10 cellular contexts compared by ENCODE assay signal in the genomic region with DNA sequence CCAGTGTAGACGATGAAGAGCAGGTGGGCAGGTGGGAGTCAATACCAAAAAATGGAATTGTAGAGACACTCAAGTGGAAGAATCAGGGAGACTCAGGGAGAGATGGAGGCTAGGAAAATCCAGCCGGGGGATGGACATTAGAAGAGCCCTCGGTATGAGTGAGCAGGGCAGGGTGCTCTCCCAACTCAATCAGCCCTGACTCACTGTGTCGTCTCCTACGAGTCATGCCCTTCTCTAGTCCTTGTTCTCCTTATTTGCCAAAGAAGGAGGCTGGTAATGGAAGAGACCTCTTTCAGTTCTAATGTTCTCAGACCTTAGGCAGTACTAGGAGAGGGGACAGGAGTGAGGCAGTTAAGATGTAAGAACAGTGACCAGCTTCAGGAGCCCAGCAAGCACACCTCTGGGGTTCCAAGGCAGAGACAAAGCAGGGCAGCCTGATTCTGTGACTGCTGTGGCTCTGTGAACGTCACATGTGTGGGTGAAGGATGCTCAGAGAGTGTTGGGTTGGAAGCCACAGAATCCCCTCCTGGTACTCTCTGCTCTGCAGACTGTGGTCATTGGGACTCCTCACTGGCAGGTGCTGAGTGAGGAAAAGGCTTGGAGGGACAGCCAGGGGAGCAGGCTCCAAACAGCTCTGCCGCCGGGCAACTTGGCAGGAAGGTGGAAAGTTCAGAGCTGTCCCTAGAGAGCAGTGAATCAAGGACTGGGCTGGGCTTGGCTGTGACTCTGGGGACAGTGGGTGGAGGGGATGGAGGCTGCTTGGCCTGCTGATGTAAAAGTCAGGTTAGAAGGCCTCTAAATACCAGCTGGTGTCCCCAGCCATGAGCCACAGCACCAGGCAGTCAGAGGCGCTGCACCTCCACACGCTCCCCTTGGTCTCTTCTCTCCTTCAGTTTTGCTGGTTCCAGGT. TPM values are rescaled to one million over a fixed set of nuclear protein-coding genes. Genes with fewer than 3 reads are reported as not detected.
DNase-seq lines count a peak whose midpoint lies in the region; ATAC-seq and TF ChIP-seq lines count a peak whose summit lies in the region.
"Had no signal": no experiment of that assay in that cellular context is flagged by ENCODE, and none has a peak within 500 bp of the region (broad histone marks: within the 10 kb centered on the region; RNA-seq: fewer than 3 reads in every experiment).

No MANE protein-coding gene starts in this region.

- peak overlapping the region in 1 of 10 experiments; percentile 40; a peak in 2 of 20 replicates for H3K4me3 ChIP-seq in BLaER1 treated with 17β-estradiol and CSF1 and Interleukin-3, amounts not matched to agents 10 nM and 100 nM
- no peak overlapping the region for H3K4me3 ChIP-seq in epithelial cell of proximal tubule (ENCODE audit: low read depth, low read length)

- ATAC-seq in HG02973 (IDR thresholded peaks at IDR 0.05; ENCODE audit: unreplicated experiment) (no peak), HG03135 (IDR thresholded peaks at IDR 0.05; ENCODE audit: unreplicated experiment) (no peak)

- H4K20me1 ChIP-seq in BLaER1 treated with 17β-estradiol and CSF1 and Interleukin-3, amounts not matched to agents 10 nM and 100 nM, result no peaks in the 10 kb centered on the region

- no peaks in the 10 kb centered on the region for H3K36me3 ChIP-seq in BLaER1 treated with 17β-estradiol and CSF1 and Interleukin-3, amounts not matched to agents 10 nM and 100 nM

- no peaks in the 10 kb centered on the region for H3K27me3 ChIP-seq in BLaER1 treated with 17β-estradiol and CSF1 and Interleukin-3, amounts not matched to agents 10 nM and 100 nM

- DNase-seq in LHCN-M2 (ENCODE audit: low read depth) (peak; percentile 10), epithelial cell of proximal tubule (ENCODE audit: low read depth) (peak; percentile 32), midbrain (lab: John Stamatoyannopoulos, UW) (peak; percentile 1)
- DNase-seq in activated CD4-positive, CD25-positive, alpha-beta regulatory T cell treated with anti-CD3 and anti-CD28 coated beads, Interleukin-2, amount 50 U/mL, for 72 hours, result no peak
- no peak for DNase-seq in stimulated activated CD4-positive, alpha-beta T cell treated with anti-CD3 and anti-CD28 coated beads, Interleukin-4, amount 100 ng/mL, for 4 hours
- DNase-seq: naive B cell, NCI-H1417 treated with DMSO at 0.1 percent for 48 hours had no signal

- peak overlapping the region in 7 of 11 experiments; percentile 5 to 49 (median 20); a peak in 10 of 22 replicates for H3K27ac ChIP-seq in BLaER1 treated with 17β-estradiol and CSF1 and Interleukin-3, amounts not matched to agents 10 nM and 100 nM

- no peak for TF ChIP-seq CTCF in epithelial cell of proximal tubule (conservative IDR thresholded peaks at IDR 0.05; ENCODE audit: low read depth, low read length)

- no peaks in the 10 kb centered on the region for H3K9me3 ChIP-seq in BLaER1 treated with 17β-estradiol and CSF1 and Interleukin-3, amounts not matched to agents 10 nM and 100 nM (replicated peaks in 1 of 11)

- peak overlapping the region; percentile 59 to 92 (median 79) for H3K4me2 ChIP-seq in BLaER1 treated with 17β-estradiol and CSF1 and Interleukin-3, amounts not matched to agents 10 nM and 100 nM

- peak overlapping the region in 2 of 11 experiments; percentile 14 to 29; a peak in 2 of 22 replicates for H3K9ac ChIP-seq in BLaER1 treated with 17β-estradiol and CSF1 and Interleukin-3, amounts not matched to agents 10 nM and 100 nM

- peaks cover 29 to 47% (median 41%) of the 10 kb centered on the region in 10 experiments for H3K4me1 ChIP-seq in BLaER1 treated with 17β-estradiol and CSF1 and Interleukin-3, amounts not matched to agents 10 nM and 100 nM

RNA-seq across cellular contexts. Expression of gene GJA5, which starts 11.1 kb away (rescaled TPM):
- not detected in 2 replicates for total RNA-seq in LHCN-M2 (2014; rRNA removed)
- not detected for polyA plus RNA-seq in LHCN-M2 (2012)
- 1.2 and 2.7 TPM in 2 replicates for total RNA-seq in epithelial cell of proximal tubule

Comparison
In these comparisons a context has a peak if more than half of its experiments do, and no peak if none do; other contexts are left out.
1. DNase-seq: peak in LHCN-M2 (single experiment), epithelial cell of proximal tubule (single experiment) and midbrain (single experiment); none in activated CD4-positive, CD25-positive, alpha-beta regulatory T cell treated with anti-CD3 and anti-CD28 coated beads, Interleukin-2, amount 50 U/mL, for 72 hours (single experiment) and stimulated activated CD4-positive, alpha-beta T cell treated with anti-CD3 and anti-CD28 coated beads, Interleukin-4, amount 100 ng/mL, for 4 hours (0 of 2).